8 cellular contexts compared by ENCODE assay signal in the genomic region with DNA sequence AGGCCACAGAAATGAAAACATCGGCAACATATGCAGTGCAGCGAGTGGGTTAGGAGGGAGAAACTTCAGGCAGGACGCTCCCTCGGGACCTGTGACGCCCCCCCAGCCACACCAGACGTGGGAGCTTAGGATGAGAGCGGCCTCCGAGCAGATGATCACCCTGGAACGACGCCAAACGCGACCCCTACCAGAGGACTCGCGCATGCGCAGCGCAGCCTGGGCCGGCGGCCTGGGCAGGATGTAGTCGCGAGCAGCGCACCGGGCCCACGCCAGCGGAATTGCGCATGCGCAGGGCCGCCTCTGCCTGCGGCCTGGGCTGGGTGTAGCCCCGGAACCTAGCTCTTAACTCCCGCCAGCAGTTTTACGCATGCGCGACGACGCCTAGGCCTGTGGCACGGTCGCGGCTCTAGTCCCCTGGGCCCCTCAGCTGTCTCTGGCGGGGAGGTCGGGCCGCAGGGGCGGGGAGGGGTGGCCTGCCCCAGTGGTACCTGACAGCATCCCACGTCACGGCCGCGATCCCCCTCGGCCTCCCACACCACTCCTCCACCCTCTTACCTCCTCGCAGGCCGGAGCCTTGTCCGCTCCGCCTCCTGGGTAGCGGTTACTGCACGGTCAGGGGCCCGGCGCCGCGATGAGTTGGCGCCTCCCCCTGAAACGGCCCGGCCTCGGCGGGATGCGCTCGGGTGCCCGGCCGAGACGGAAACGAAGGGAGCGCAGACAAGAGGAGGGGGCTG.
A peak's percentile ranks its signal among the peaks of the same experiment; 100 is the strongest.
DNase-seq lines count a peak whose midpoint lies in the region; ATAC-seq and TF ChIP-seq lines count a peak whose summit lies in the region.

A gene (minus strand): TSS at position 608 of the 734 bp plus-strand sequence. CDS start 11,141 bp downstream, outside the sequence.

- in situ Hi-C loops in GM18951 (cut with MboI; ENCODE audit: low sequenced_read_pairs, unreplicated experiment) = no loop called here

- DNase-seq in AG08396 (ENCODE audit: low spot score) (peak; percentile 100), NCI-H226 (peak; percentile 95), iris pigment epithelial cell (ENCODE audit: low read depth) (peak; percentile 95)
- peak; percentile 95 to 99 (median 98) for DNase-seq in activated CD4-positive, CD25-positive, alpha-beta regulatory T cell (lab: John Stamatoyannopoulos, UW)
- peak; percentile 98 for DNase-seq in central memory CD4-positive, alpha-beta T cell
- DNase-seq in stimulated activated CD4-positive, alpha-beta T cell treated with anti-CD3 and anti-CD28 coated beads, Interleukin-12 subunit alpha, Interleukin-12 subunit beta, amount 100 ng/mL, for 24 hours (ENCODE audit: low read depth in 2 of 2) = peak; percentile 97

- peak; percentile 84 for ATAC-seq in HG03175 (IDR thresholded peaks at IDR 0.05; ENCODE audit: unreplicated experiment)

- TF ChIP-seq POLR2A in GM18951 (IDR thresholded peaks at IDR 0.05; ENCODE audit: extremely low read depth, insufficient read depth, insufficient read length) = peak; percentile 83

Comparison
In these comparisons a context has a peak if more than half of its experiments do, and no peak if none do; other contexts are left out.
1. Peak in every context shown above with its lines: DNase-seq and ATAC-seq.